Comparison of ENCODE assay signal across 9 cellular contexts in the genomic region with DNA sequence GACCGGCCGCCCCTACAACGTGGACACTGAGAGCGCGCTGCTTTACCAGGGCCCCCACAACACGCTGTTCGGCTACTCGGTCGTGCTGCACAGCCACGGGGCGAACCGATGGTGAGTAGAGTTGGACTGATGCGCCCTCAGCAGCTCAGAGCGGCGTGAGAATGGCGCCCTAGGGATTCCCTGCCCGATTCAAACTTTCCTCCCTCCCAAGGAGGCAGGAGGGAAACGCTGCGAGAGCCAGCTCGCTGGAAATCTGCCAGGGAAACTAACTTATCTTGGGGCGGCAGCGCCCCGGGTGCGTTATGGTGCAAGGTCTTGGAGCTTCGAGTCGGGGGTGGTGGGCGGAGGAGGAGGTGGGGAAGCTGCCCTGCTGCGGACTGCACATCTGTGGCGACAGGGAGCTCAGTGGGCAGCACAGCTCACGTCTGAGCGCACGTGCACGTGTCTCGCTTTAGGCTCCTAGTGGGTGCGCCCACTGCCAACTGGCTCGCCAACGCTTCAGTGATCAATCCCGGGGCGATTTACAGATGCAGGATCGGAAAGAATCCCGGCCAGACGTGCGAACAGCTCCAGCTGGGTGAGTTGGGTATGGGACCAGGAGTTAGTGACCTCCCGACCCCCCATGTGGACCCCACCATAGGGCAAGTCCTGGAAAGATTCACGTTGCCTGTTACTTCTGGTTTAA. TPM values are rescaled to one million over a fixed set of nuclear protein-coding genes. Genes with fewer than 3 reads are reported as not detected.
DNase-seq lines count a peak whose midpoint lies in the region; ATAC-seq and TF ChIP-seq lines count a peak whose summit lies in the region.
"Had no signal": no experiment of that assay in that cellular context is flagged by ENCODE, and none has a peak within 500 bp of the region (broad histone marks: within the 10 kb centered on the region; RNA-seq: fewer than 3 reads in every experiment).

No MANE protein-coding gene starts in this region.

- dilution Hi-C loops in IMR-90 (cut with HindIII; ENCODE audit: low sequenced_read_pairs, unreplicated experiment) = no loop called here

- no TSS peak for BruUV-seq in IMR-90 (replicated peaks; lab: Mats Ljungman, UMichigan)

- H3K4me1 ChIP-seq in IMR-90 (ENCODE audit: control insufficient read depth, insufficient read depth, low read length) = 0 out of 2 replicates have a peak, but pooled peaks cover 2% of the 10 kb centered on the region
- H3K4me1 ChIP-seq in mesenchymal stem cell (ENCODE audit: control insufficient read depth, insufficient read depth, low read depth, low read length) = peaks cover 16% of the 10 kb centered on the region

- WGBS in IMR-90 (ENCODE audit: extremely low coverage in 2 of 2, insufficient read length in 1 of 2), 2 experiments = 7% methylated on average over 12 of the region's 45 CpGs; no CpG with 5 or more reads in 1 of the 2 experiments
- WGBS in mesenchymal stem cell = 6% methylated on average over 42 of the region's 45 CpGs

- peak overlapping the region in 1 of 2 experiments; percentile 38; a peak in 1 of 4 replicates for H4K8ac ChIP-seq in IMR-90 (ENCODE audit: low read depth in 2 of 2, low read length in 2 of 2)
- H4K8ac ChIP-seq in mesenchymal stem cell (ENCODE audit: low read length) = peak overlapping the region; percentile 29

- no peak overlapping the region for H4K5ac ChIP-seq in IMR-90 (ENCODE audit: low read depth, low read length)

- H4K20me1 ChIP-seq in IMR-90 (ENCODE audit: insufficient read depth, low read length) = no peaks in the 10 kb centered on the region

- H3K9me1 ChIP-seq in IMR-90 (ENCODE audit: insufficient read depth, low read length) = no peaks in the 10 kb centered on the region

- peak overlapping the region in 1 of 2 experiments; percentile 92 for H2BK12ac ChIP-seq in mesenchymal stem cell (ENCODE audit: low read length in 2 of 2)

- intact Hi-C loops in IMR-90 (cut with micrococcal nuclease) = loop anchor here (1.0 to 2.0 kb wide), 2 partner anchors 354 to 1333 kb away; no protein-coding TSS in a partner anchor

- TF ChIP-seq CTCF in BJ (IDR thresholded peaks at IDR 0.05; ENCODE audit: insufficient read depth, low read depth, low read length) (no peak), IMR-90 (conservative IDR thresholded peaks at IDR 0.05; ENCODE audit: low read depth, low read length) (no peak), coronary artery (IDR thresholded peaks at IDR 0.05) (no peak)

- no peak overlapping the region for H2BK120ac ChIP-seq in IMR-90 (ENCODE audit: low read depth, low read length)
- H2BK120ac ChIP-seq in mesenchymal stem cell (ENCODE audit: low read depth, low read length) = peak overlapping the region; percentile 91

- no peaks in the 10 kb centered on the region for H3K9me3 ChIP-seq in IMR-90 (ENCODE audit: control insufficient read depth, insufficient read depth, low read length)
- H3K9me3 ChIP-seq in mesenchymal stem cell (ENCODE audit: control insufficient read depth, low read length) = no peaks in the 10 kb centered on the region

- H3K79me1 ChIP-seq in IMR-90 (ENCODE audit: low read depth in 1 of 2, low read length in 2 of 2) (0 out of 4 replicates have a peak, but pooled peaks cover 0 to 3% of the 10 kb centered on the region in 2 experiments), mesenchymal stem cell (replicated peaks; ENCODE audit: low read length, poor library complexity, severe bottlenecking) (no peaks in the 10 kb centered on the region)

- POLR2A ChIA-PET in BJ (lab: Charles Lee) = interaction anchor here (0.6 to 0.7 kb wide), 2 partner anchors 382 to 1500 kb away, joined by 3 to 4 read pairs; no protein-coding TSS in a partner anchor
- POLR2A ChIA-PET in IMR-90 (lab: Charles Lee; ENCODE audit: unreplicated experiment) = interaction anchor here (0.6 kb wide), 2 partner anchors 24 to 475 kb away, joined by 4 to 11 read pairs; no protein-coding TSS in a partner anchor

- TF ChIP-seq POLR2A in IMR-90 (IDR thresholded peaks at IDR 0.05; ENCODE audit: low read depth, low read length) = no peak

- H3K23ac ChIP-seq in IMR-90 (ENCODE audit: low read depth, low read length) (no peak overlapping the region), mesenchymal stem cell (ENCODE audit: low read length in 2 of 2) (peak overlapping the region in 1 of 2 experiments; percentile 68)

- no peak overlapping the region for H4K91ac ChIP-seq in IMR-90 (ENCODE audit: insufficient read depth, low read depth, low read length)
- peak overlapping the region; percentile 34 for H4K91ac ChIP-seq in mesenchymal stem cell (ENCODE audit: low read length)

- H3K4ac ChIP-seq in IMR-90 (ENCODE audit: low read depth, low read length) (peak overlapping the region; percentile 39; the same call in 1 of the 2 replicates), mesenchymal stem cell (ENCODE audit: low read depth in 1 of 2, low read length in 2 of 2) (peak overlapping the region in 1 of 2 experiments; percentile 57)

- no peak overlapping the region for H2AK5ac ChIP-seq in IMR-90 (ENCODE audit: low read depth, low read length)
- H2AK5ac ChIP-seq in mesenchymal stem cell (ENCODE audit: low read length, severe bottlenecking) = no peak overlapping the region

- H2BK20ac ChIP-seq in IMR-90 (ENCODE audit: low read depth, low read length) = no peak overlapping the region

- ATAC-seq in GM21360 (IDR thresholded peaks at IDR 0.05; ENCODE audit: unreplicated experiment) (peak; percentile 27), IMR-90 (ENCODE audit: low read depth) (peak; percentile 62)
- ATAC-seq: HCT116 had no signal

- H3K4me3 ChIP-seq in BJ (ENCODE audit: low read depth, low read length) (peak overlapping the region; percentile 69), IMR-90 (ENCODE audit: insufficient read depth, low read depth, low read length) (peak overlapping the region; percentile 75), coronary artery (peak overlapping the region; percentile 75), mesenchymal stem cell (ENCODE audit: insufficient read depth in 1 of 2, low read depth in 1 of 2, low read length in 2 of 2) (peak overlapping the region; percentile 64 to 91)

- no peak overlapping the region for H3K18ac ChIP-seq in IMR-90 (ENCODE audit: low read depth, low read length)
- H3K18ac ChIP-seq in mesenchymal stem cell (ENCODE audit: low read depth in 1 of 2, low read length in 2 of 2) = peak overlapping the region; percentile 45 to 86

- no peak overlapping the region for H3K56ac ChIP-seq in IMR-90 (ENCODE audit: extremely low read depth, insufficient read depth, low read length)

- TF ChIP-seq RAD21 in IMR-90 (IDR thresholded peaks at IDR 0.05; ENCODE audit: low read length) = no peak

- H3K4me2 ChIP-seq in IMR-90 (ENCODE audit: low read depth, low read length) (peak overlapping the region; percentile 85), mesenchymal stem cell (ENCODE audit: low read length, poor library complexity, severe bottlenecking) (peak overlapping the region; percentile 99)

- peak overlapping the region; percentile 50; the same call in 1 of the 2 replicates for H3K9ac ChIP-seq in IMR-90 (ENCODE audit: low read depth, low read length)
- peak overlapping the region; percentile 89 for H3K9ac ChIP-seq in mesenchymal stem cell (ENCODE audit: low read length)

- CTCF ChIA-PET in BJ (lab: Yijun Ruan, JAX) = interaction anchor here (0.6 to 4.1 kb wide), 22 partner anchors 10 to 379 kb away, joined by 3 to 40 read pairs (median 4); no protein-coding TSS in a partner anchor
- CTCF ChIA-PET in IMR-90 (lab: Yijun Ruan, JAX) = interaction anchor here (0.5 to 3.0 kb wide), 10 partner anchors 8 to 938 kb away, joined by 3 to 12 read pairs (median 4); no protein-coding TSS in a partner anchor

- DNase-seq in BJ (ENCODE audit: low read depth) (no peak), IMR-90 (peak; percentile 35), coronary artery (ENCODE audit: low spot score) (peak; percentile 68), mesenchymal stem cell (peak; percentile 67), medulla oblongata (ENCODE audit: extremely low spot score) (no peak)
- peak; percentile 18 to 36 (median 24) for DNase-seq in activated CD4-positive, CD25-positive, alpha-beta regulatory T cell (lab: John Stamatoyannopoulos, UW)
- peak; percentile 15 to 41 for DNase-seq in stimulated activated CD8-positive, alpha-beta memory T cell treated with anti-CD3 and anti-CD28 coated beads, Interleukin-4, amount 100 ng/mL, for 4 hours (ENCODE audit: low read depth in 2 of 2, low spot score in 1 of 2)

- H2AK9ac ChIP-seq in IMR-90 (replicated peaks; ENCODE audit: low read depth, low read length, poor library complexity) = peak overlapping the region; percentile 21

- H3K36me3 ChIP-seq in BJ (ENCODE audit: control insufficient read depth, insufficient read depth, low read length) (no peaks in the 10 kb centered on the region), IMR-90 (ENCODE audit: control insufficient read depth, insufficient read depth, low read length) (no peaks in the 10 kb centered on the region), mesenchymal stem cell (ENCODE audit: control insufficient read depth in 1 of 2, insufficient read depth in 2 of 2, low read depth in 1 of 2, low read length in 2 of 2) (no peaks in the 10 kb centered on the region)

- H2BK5ac ChIP-seq in IMR-90 (ENCODE audit: low read depth, low read length, poor library complexity, severe bottlenecking) = no peak overlapping the region
- no peak overlapping the region for H2BK5ac ChIP-seq in mesenchymal stem cell (ENCODE audit: low read depth, low read length, poor library complexity, severe bottlenecking)

- no peak overlapping the region for H2BK15ac ChIP-seq in IMR-90 (ENCODE audit: low read depth, low read length)
- H2BK15ac ChIP-seq in mesenchymal stem cell (ENCODE audit: low read depth, poor library complexity, severe bottlenecking) = peak overlapping the region; percentile 66

- H3K14ac ChIP-seq in IMR-90 (replicated peaks; ENCODE audit: low read depth, low read length) (no peak overlapping the region), mesenchymal stem cell (ENCODE audit: low read length in 2 of 2) (peak overlapping the region in 1 of 2 experiments; percentile 56)

- H3K27me3 ChIP-seq in BJ (ENCODE audit: control insufficient read depth, insufficient read depth, low read length) (no peaks in the 10 kb centered on the region), IMR-90 (ENCODE audit: control insufficient read depth, insufficient read depth, low read length) (no peaks in the 10 kb centered on the region; the same call in 1 of the 2 replicates), mesenchymal stem cell (ENCODE audit: control insufficient read depth in 1 of 2, insufficient read depth in 1 of 2, low read length in 2 of 2) (no peaks in the 10 kb centered on the region)

- H2AFZ ChIP-seq in IMR-90 (replicated peaks; ENCODE audit: low read length, poor library complexity) = peak overlapping the region; percentile 94
- H2AFZ ChIP-seq in mesenchymal stem cell (ENCODE audit: low read depth, low read length) = peak overlapping the region; percentile 54

- no peak overlapping the region; the same call in 1 of the 2 replicates for H3K27ac ChIP-seq in IMR-90 (ENCODE audit: insufficient read depth, low read length)
- H3K27ac ChIP-seq in coronary artery = peak overlapping the region in 1 of 2 donors; percentile 63
- H3K27ac ChIP-seq in mesenchymal stem cell (ENCODE audit: low read length, poor library complexity, severe bottlenecking) = no peak overlapping the region

- in situ Hi-C loops in IMR-90 (cut with MboI; ENCODE audit: low sequenced_read_pairs) = loop anchor here (10.0 kb wide), 1 partner anchor 343 kb away; no protein-coding TSS in a partner anchor

RNA-seq across cellular contexts. Expression of gene ITGA4, which starts 0.7 kb away (rescaled TPM):
- 17.6 and 37.3 TPM in 2 replicates for polyA plus RNA-seq in BJ (2011; rRNA removed)
- 28.8 and 31.0 TPM in 2 replicates for polyA minus RNA-seq in BJ (2011; rRNA and poly(A)+ RNA removed)
- total RNA-seq in IMR-90 (2012; rRNA removed) = 13.6 and 20.6 TPM in 2 replicates
- 5.8 and 6.9 TPM in 2 replicates for polyA plus RNA-seq in IMR-90 (2012; rRNA removed)
- polyA plus RNA-seq in IMR-90 (2012; cell fraction: cytosol; rRNA removed) = 1.9 and 4.0 TPM in 2 replicates
- 3.8 and 4.1 TPM in 2 replicates for polyA plus RNA-seq in IMR-90 (2012; cell fraction: nucleus; rRNA removed; ENCODE audit: low replicate concordance)
- polyA plus RNA-seq in mesenchymal stem cell (2013, experiment 1 of 2) = 32.7 TPM
- 29.4 TPM for polyA plus RNA-seq in mesenchymal stem cell (2013, experiment 2 of 2)

Comparison
In these comparisons a context has a peak if more than half of its experiments do, and no peak if none do; other contexts are left out.
1. DNase-seq: peak in IMR-90 (single experiment), activated CD4-positive, CD25-positive, alpha-beta regulatory T cell (4 of 4), coronary artery (single experiment), mesenchymal stem cell (single experiment) and stimulated activated CD8-positive, alpha-beta memory T cell treated with anti-CD3 and anti-CD28 coated beads, Interleukin-4, amount 100 ng/mL, for 4 hours (2 of 2); none in BJ (single experiment) and medulla oblongata (single experiment).
2. Peak in every context shown above with its lines, with median percentiles within 50 percentile points of each other: H3K4me3 ChIP-seq.